11 cellular contexts compared by ENCODE assay signal in the genomic region with DNA sequence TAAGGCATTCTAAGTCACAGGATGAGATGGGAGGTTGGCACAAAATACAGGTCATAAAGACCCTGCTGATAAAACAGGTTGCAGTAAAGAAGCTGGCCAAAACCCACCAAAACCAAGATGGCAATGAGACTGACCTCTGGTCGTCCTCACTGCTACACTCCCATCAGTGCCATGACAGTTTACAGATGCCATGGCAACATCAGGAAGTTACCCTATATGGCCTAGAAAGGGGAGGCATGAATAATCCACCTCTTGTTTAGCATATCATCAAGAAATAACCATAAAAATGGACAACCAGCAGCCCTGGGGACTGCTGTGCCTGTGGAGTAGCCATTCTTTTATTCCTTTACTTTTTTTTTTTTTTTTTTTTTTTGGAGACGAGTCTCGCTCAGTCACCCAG. TPM values are rescaled to one million over a fixed set of nuclear protein-coding genes. Genes with fewer than 3 reads are reported as not detected.
"Had no signal": no experiment of that assay in that cellular context is flagged by ENCODE, and none has a peak within 500 bp of the region (broad histone marks: within the 10 kb centered on the region; RNA-seq: fewer than 3 reads in every experiment).

No MANE protein-coding gene starts in this region.

RNA-seq across cellular contexts. Expression of gene HHATL, which starts 19.8 kb away (rescaled TPM):
- total RNA-seq: activated CD4-positive, alpha-beta T cell treated with anti-CD3 and anti-CD28 coated beads, Interleukin-2, amount 10 ng/mL, durations not matched to agents 7 days and 5 days; activated T-cell treated with anti-CD3 and anti-CD28 coated beads, Interleukin-2, amount 50 U/mL, for 72 hours; aorta; foreskin keratinocyte; T-cell; T-helper 2 cell treated with Interferon-gamma antibody and Interleukin-4, amounts not matched to agents 100 ng/mL and 5 ng/mL, for 36 hours had no signal
- polyA plus RNA-seq: foreskin keratinocyte, SK-N-SH had no signal

RNA-seq across cellular contexts. Expression of gene KLHL40, which starts 37.1 kb away (rescaled TPM):
- total RNA-seq: activated CD4-positive, alpha-beta memory T cell treated with anti-CD3 and anti-CD28 coated beads, Interleukin-2, amount 10 ng/mL, durations not matched to agents 7 days and 5 days; activated CD4-positive, alpha-beta T cell treated with anti-CD3 and anti-CD28 coated beads, Interleukin-2, amount 10 ng/mL, durations not matched to agents 7 days and 5 days; activated T-cell treated with anti-CD3 and anti-CD28 coated beads, Interleukin-2, amount 50 U/mL, for 72 hours; aorta; body of pancreas; foreskin keratinocyte; gastroesophageal sphincter; T-cell; T-helper 2 cell treated with Interferon-gamma antibody and Interleukin-4, amounts not matched to agents 100 ng/mL and 5 ng/mL, for 36 hours; WTC11 had no signal
- polyA plus RNA-seq: foreskin keratinocyte, SK-N-SH had no signal
